In the genomic region with DNA sequence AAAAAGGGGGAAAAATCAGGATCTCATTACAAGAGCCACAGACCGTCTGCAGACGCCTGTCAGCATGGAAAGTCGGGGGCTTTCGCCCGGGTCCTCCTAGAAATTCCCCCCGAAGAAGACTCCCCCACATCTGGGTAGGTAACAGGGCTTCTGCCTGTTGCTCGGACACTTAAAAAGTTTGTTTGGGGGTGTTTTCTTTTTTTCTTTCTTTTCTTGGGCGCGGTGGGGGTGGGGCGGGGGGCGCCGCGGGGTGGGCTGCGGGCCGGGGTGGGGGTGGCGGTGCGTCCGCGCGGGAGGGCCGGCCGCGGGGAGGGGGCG, we compare ENCODE assay signal across 8 cellular contexts. TPM values are rescaled to one million over a fixed set of nuclear protein-coding genes. Genes with fewer than 3 reads are reported as not detected.
DNase-seq lines count a peak whose midpoint lies in the region; ATAC-seq, FAIRE-seq and TF ChIP-seq lines count a peak whose summit lies in the region.

No MANE protein-coding gene starts in this region.

- no peak overlapping the region for H2AFZ ChIP-seq in endothelial cell of umbilical vein (ENCODE audit: low read depth, low read length)

- H3K4me1 ChIP-seq in cardiac muscle cell (ENCODE audit: low read depth): no peaks in the 10 kb centered on the region
- H3K4me1 ChIP-seq in endothelial cell of umbilical vein (ENCODE audit: control insufficient read depth, extremely low read depth, insufficient read depth, low read length): peaks cover 35% of the 10 kb centered on the region
- H3K4me1 ChIP-seq in psoas muscle: no peaks in the 10 kb centered on the region

- ATAC-seq in Right ventricle myocardium inferior (no peak), psoas muscle (no peak)

- dilution Hi-C loops in endothelial cell of umbilical vein (cut with MboI; ENCODE audit: extremely low pct_ligation_motif_present, low sequenced_read_pairs): no loop called here

- no peak overlapping the region for H3K4me2 ChIP-seq in endothelial cell of umbilical vein (ENCODE audit: insufficient read depth, low read length)

- no peaks in the 10 kb centered on the region for H3K9me3 ChIP-seq in cardiac muscle cell (ENCODE audit: low read depth)
- H3K9me3 ChIP-seq in endothelial cell of umbilical vein (replicated peaks; ENCODE audit: control insufficient read depth, insufficient read depth, low read length): no peaks in the 10 kb centered on the region
- H3K9me3 ChIP-seq in psoas muscle: no peaks in the 10 kb centered on the region

- POLR2A ChIA-PET in endothelial cell of umbilical vein (lab: Charles Lee): no interaction called here

- H3K9ac ChIP-seq in endothelial cell of umbilical vein (replicated peaks; ENCODE audit: extremely low read depth, insufficient read depth, low read length): peak overlapping the region; percentile 100

- TF ChIP-seq POLR2A in endothelial cell of umbilical vein (IDR thresholded peaks at IDR 0.05; ENCODE audit: low read depth, low read length): peak; percentile 90

- no peaks in the 10 kb centered on the region for H3K36me3 ChIP-seq in cardiac muscle cell
- H3K36me3 ChIP-seq in endothelial cell of umbilical vein (ENCODE audit: control insufficient read depth in 2 of 2, extremely low read depth in 1 of 2, insufficient read depth in 2 of 2, low read length in 2 of 2): peaks cover 0 to 2% of the 10 kb centered on the region in 2 experiments
- H3K36me3 ChIP-seq in psoas muscle (ENCODE audit: insufficient read depth in 1 of 2, low read depth in 1 of 2): no peaks in the 10 kb centered on the region

- H4K20me1 ChIP-seq in endothelial cell of umbilical vein (replicated peaks; ENCODE audit: control insufficient read depth, extremely low read depth, insufficient read depth, low read length): no peaks in the 10 kb centered on the region

- no peak for FAIRE-seq in endothelial cell of umbilical vein (lab: Jason Lieb, UNC)

- DNase-seq in cardiac muscle cell (ENCODE audit: low read depth in 1 of 2, low spot score in 1 of 2) (no peak), Right ventricle myocardium inferior (ENCODE audit: missing footprints) (no peak), LNCaP clone FGC (ENCODE audit: low read depth) (no peak), endothelial cell of umbilical vein (ENCODE audit: low read depth, low spot score) (no peak), psoas muscle (no peak), GM19238 (ENCODE audit: insufficient read length, low spot score) (no peak), EL (no peak)
- DNase-seq in effector CD4-positive, alpha-beta T cell: no peak

- H3K4me3 ChIP-seq in cardiac muscle cell (peak overlapping the region; percentile 99), LNCaP clone FGC (ENCODE audit: low read depth, low read length) (peak overlapping the region; percentile 83), endothelial cell of umbilical vein (replicated peaks in 1 of 3; ENCODE audit: insufficient read depth in 1 of 3, low read depth in 1 of 3, low read length in 3 of 3) (peak overlapping the region; percentile 65 to 95 (median 90)), psoas muscle (peak overlapping the region; percentile 74)

- BruUV-seq in endothelial cell of umbilical vein (replicated peaks; lab: Mats Ljungman, UMichigan): no TSS peak

- H3K79me2 ChIP-seq in endothelial cell of umbilical vein (ENCODE audit: control insufficient read depth, insufficient read depth, low read length): peaks cover 44% of the 10 kb centered on the region

- H3K27me3 ChIP-seq in cardiac muscle cell (no peaks in the 10 kb centered on the region), endothelial cell of umbilical vein (ENCODE audit: control insufficient read depth in 2 of 2, insufficient read depth in 2 of 2, low read length in 2 of 2) (no peaks in the 10 kb centered on the region), psoas muscle (ENCODE audit: insufficient read depth in 3 of 3, low read length in 2 of 3) (peaks cover 0 to 25% (median 6%) of the 10 kb centered on the region in 3 donors)

- CTCF ChIA-PET in endothelial cell of umbilical vein (lab: Charles Lee): interaction anchor here (2.9 kb wide), 1 partner anchor 21 kb away, joined by 15 read pairs; no protein-coding TSS in a partner anchor

- TF ChIP-seq CTCF in cardiac muscle cell (IDR thresholded peaks at IDR 0.05; ENCODE audit: low read depth, low read length) (no peak), LNCaP clone FGC (IDR thresholded peaks at IDR 0.05; ENCODE audit: control insufficient read depth, extremely low read depth, insufficient read depth) (no peak), endothelial cell of umbilical vein (IDR thresholded peaks at IDR 0.05; ENCODE audit: extremely low read depth in 1 of 2, insufficient read depth in 1 of 2, low read depth in 1 of 2, low read length in 2 of 2) (no peak), psoas muscle (IDR thresholded peaks at IDR 0.05) (no peak)

- WGBS in psoas muscle, 3 donors: 0 to 1% (median 1%) methylated on average over 8 to 24 of the region's 24 CpGs

- intact Hi-C loops in Right ventricle myocardium inferior (cut with DNase I) (loop anchor here (2.0 kb wide), 1 partner anchor 16 kb away; no protein-coding TSS in a partner anchor), endothelial cell of umbilical vein (cut with micrococcal nuclease) (loop anchor here (1.0 to 2.0 kb wide), 4 partner anchors 14 to 50 kb away; no protein-coding TSS in a partner anchor), psoas muscle (cut with DNase I) (no loop called here)

- H3K27ac ChIP-seq in cardiac muscle cell (no peak overlapping the region), endothelial cell of umbilical vein (ENCODE audit: insufficient read depth, low read depth, low read length) (peak overlapping the region; percentile 100), psoas muscle (peak overlapping the region; percentile 50)

- H3K9me1 ChIP-seq in endothelial cell of umbilical vein (replicated peaks; ENCODE audit: control insufficient read depth, extremely low read depth, insufficient read depth, low read length): no peaks in the 10 kb centered on the region

TF ChIP-seq in endothelial cell of umbilical vein, 7 proteins besides CTCF, POLR2A, EP300 and RAD21:
- peak; percentile 75 for TF ChIP-seq POLR2AphosphoS5 (IDR thresholded peaks at IDR 0.05; ENCODE audit: insufficient read depth, low read depth, low read length)
- no peak for TF ChIP-seq MAX (IDR thresholded peaks at IDR 0.05; ENCODE audit: insufficient read depth, insufficient read length)
TF ChIP-seq in endothelial cell of umbilical vein: peak in this region for 1.

RNA-seq across cellular contexts. Expression of gene ELK3, which starts 0.4 kb away (rescaled TPM):
- total RNA-seq in cardiac muscle cell (5.1 and 9.6 TPM in 2 replicates), Right ventricle myocardium inferior (20.8 TPM), endothelial cell of umbilical vein (128 and 132 TPM in 2 replicates), psoas muscle (10 to 100 TPM in 2 of 4 donors, 1 to 10 TPM in 2; 7.8 to 12.6 (median 10.0) TPM)
- polyA plus RNA-seq in cardiac muscle cell (7.3 and 10.2 TPM in 2 replicates), endothelial cell of umbilical vein (51.4 and 64.8 TPM in 2 replicates), psoas muscle (10 to 100 TPM in 1 of 3 donors, 1 to 10 TPM in 2; 3.7 to 13.9 (median 4.8) TPM)
- polyA plus RNA-seq in endothelial cell of umbilical vein (2011; cell fraction: cytosol; rRNA removed): 65.6 and 73.3 TPM in 2 replicates
- polyA plus RNA-seq in endothelial cell of umbilical vein (2011; cell fraction: nucleus; rRNA removed): 55.3 and 57.1 TPM in 2 replicates
- polyA plus RNA-seq in endothelial cell of umbilical vein (2012): 123 and 151 TPM in 2 replicates
- polyA minus RNA-seq in endothelial cell of umbilical vein: 66.8 and 84.1 TPM in 2 replicates
- 6.1 TPM for polyA minus RNA-seq in endothelial cell of umbilical vein (2011; cell fraction: cytosol; rRNA and poly(A)+ RNA removed)
- polyA minus RNA-seq in endothelial cell of umbilical vein (2011; cell fraction: nucleus; rRNA and poly(A)+ RNA removed): 76.7 and 83.6 TPM in 2 replicates

Comparison
In these comparisons a context has a peak if more than half of its experiments do, and no peak if none do; other contexts are left out.
1. intact Hi-C loops: an anchor here in Right ventricle myocardium inferior (2.0 kb wide) and endothelial cell of umbilical vein (1.0 to 2.0 kb wide); none called in psoas muscle.